Comparison of ENCODE assay signal across 9 cellular contexts in the genomic region with DNA sequence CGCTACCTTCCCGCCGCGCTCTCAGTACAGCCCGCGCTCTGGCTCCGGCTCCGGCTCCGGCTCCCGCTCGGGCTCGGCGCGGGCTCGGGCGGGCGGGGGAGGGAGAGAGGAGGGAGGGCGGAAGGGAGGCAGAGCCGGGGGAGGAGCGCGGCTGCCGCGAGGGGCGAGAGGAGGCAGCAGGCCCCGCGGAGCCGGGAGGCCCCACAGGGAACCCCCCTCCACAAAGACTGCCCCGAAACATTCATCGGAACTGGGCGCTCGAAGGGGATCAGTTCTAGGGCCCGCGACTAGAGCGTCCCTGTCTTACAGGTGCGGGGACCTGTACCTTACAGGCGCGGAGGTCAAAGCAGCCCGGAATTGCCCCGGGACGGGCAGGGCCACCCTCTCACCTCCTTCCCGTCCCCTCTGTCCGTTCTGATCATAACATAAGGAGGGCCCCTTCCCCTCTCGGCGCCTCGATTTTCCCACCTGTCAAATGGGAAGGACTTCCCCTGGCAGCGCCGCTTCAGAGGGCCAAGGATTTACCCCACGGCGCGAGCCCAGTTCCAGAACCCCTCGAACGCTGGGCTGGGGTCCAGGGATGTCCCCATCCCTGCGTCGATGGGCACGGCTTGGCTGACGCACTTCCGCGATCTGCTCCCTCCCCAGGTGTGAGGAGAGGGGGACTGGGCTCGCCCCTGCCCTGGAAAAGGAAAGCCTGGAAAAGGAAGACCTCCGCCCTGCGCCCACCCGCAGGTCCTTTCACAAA. TPM values are rescaled to one million over a fixed set of nuclear protein-coding genes. Genes with fewer than 3 reads are reported as not detected.
DNase-seq lines count a peak whose midpoint lies in the region; ATAC-seq, FAIRE-seq and TF ChIP-seq lines count a peak whose summit lies in the region.
"Had no signal": no experiment of that assay in that cellular context is flagged by ENCODE, and none has a peak within 500 bp of the region (broad histone marks: within the 10 kb centered on the region; RNA-seq: fewer than 3 reads in every experiment).

A gene (minus strand): TSS at position 40 of the 748 bp plus-strand sequence. CDS start 407 bp downstream, outside the sequence.

- TF ChIP-seq CTCF in CD4-positive, alpha-beta T cell (IDR thresholded peaks at IDR 0.05), result no peak
- no peak for TF ChIP-seq CTCF in fibroblast of pulmonary artery (IDR thresholded peaks at IDR 0.05; ENCODE audit: low read length, missing control alignments)
- TF ChIP-seq CTCF in prostate gland (IDR thresholded peaks at IDR 0.05), result no peak

- no peaks in the 10 kb centered on the region for H3K9me3 Mint-ChIP-seq in CD4-positive, alpha-beta T cell

- no peak for FAIRE-seq in RCC 7860 (lab: Jason Lieb, UNC)

- 15% methylated on average over 35 of the region's 62 CpGs for WGBS in prostate gland

- no peak within 1 kb of the TSS for H3K27ac Mint-ChIP-seq in CD4-positive, alpha-beta T cell

- peak; percentile 39 to 70 (median 53) for DNase-seq in CD4-positive, alpha-beta T cell
- DNase-seq in activated T-cell treated with anti-CD3 and anti-CD28 coated beads for 4 hours (peak; percentile 48), fibroblast of pulmonary artery (ENCODE audit: low read depth) (peak; percentile 29), prostate gland (ENCODE audit: low spot score) (no peak), NCI-H345 (lab: John Stamatoyannopoulos, UW) (no peak), RCC 7860 (ENCODE audit: low spot score) (no peak)

- peaks cover 33% of the 10 kb centered on the region for H3K4me1 ChIP-seq in HUES6 (ENCODE audit: control insufficient read depth, insufficient read depth, low read length)
- peaks cover 9% of the 10 kb centered on the region for H3K4me1 ChIP-seq in prostate gland (replicated peaks)

- H3K27ac ChIP-seq in CD4-positive, alpha-beta T cell (ENCODE audit: low read depth, low read length), result no peak within 1 kb of the TSS
- H3K27ac ChIP-seq in HUES6 (ENCODE audit: low read depth, low read length) (no peak within 1 kb of the TSS), prostate gland (no peak within 1 kb of the TSS)
- H3K27ac ChIP-seq: epithelial cell of prostate had no signal

- TF ChIP-seq POLR2A in prostate gland (IDR thresholded peaks at IDR 0.05), result no peak

- H3K4me3 Mint-ChIP-seq in CD4-positive, alpha-beta T cell, result peak within 1 kb of the TSS; percentile 69

- POLR2A ChIA-PET in CD4-positive, alpha-beta T cell (lab: Charles Lee), result interaction anchor here (1.0 kb wide), 1 partner anchor 25 kb away, joined by 3 read pairs; no protein-coding TSS in a partner anchor

- peaks cover 50% of the 10 kb centered on the region for H3K27me3 Mint-ChIP-seq in CD4-positive, alpha-beta T cell

- H3K36me3 Mint-ChIP-seq in CD4-positive, alpha-beta T cell (ENCODE audit: low read depth), result no peaks in the 10 kb centered on the region

- H3K4me1 Mint-ChIP-seq in CD4-positive, alpha-beta T cell (ENCODE audit: low read depth), result peaks cover 21% of the 10 kb centered on the region

- H3K4me3 ChIP-seq in HUES6 (ENCODE audit: low read depth, low read length) (peak within 1 kb of the TSS; percentile 72), fibroblast of pulmonary artery (replicated peaks; ENCODE audit: low read depth, low read length) (no peak within 1 kb of the TSS), prostate gland (peak within 1 kb of the TSS; percentile 25 to 37)

- intact Hi-C loops in CD4-positive, alpha-beta T cell (cut with DNase I, micrococcal nuclease), result no loop called here
- intact Hi-C loops in prostate gland (cut with DNase I), result no loop called here

- CTCF ChIA-PET in CD4-positive, alpha-beta T cell (lab: Charles Lee), result no interaction called here

- H3K9me3 ChIP-seq in CD4-positive, alpha-beta T cell (ENCODE audit: control insufficient read depth, low read length), result no peaks in the 10 kb centered on the region
- H3K9me3 ChIP-seq in HUES6 (ENCODE audit: control insufficient read depth, insufficient read depth, low read depth, low read length), result no peaks in the 10 kb centered on the region
- no peaks in the 10 kb centered on the region for H3K9me3 ChIP-seq in prostate gland

- H3K36me3 ChIP-seq in HUES6 (ENCODE audit: control insufficient read depth, insufficient read depth, low read length), result no peaks in the 10 kb centered on the region
- no peaks in the 10 kb centered on the region for H3K36me3 ChIP-seq in prostate gland

- peak; percentile 75 for ATAC-seq in CD4-positive, alpha-beta T cell (ENCODE audit: poor library complexity)
- ATAC-seq in GM18511 (IDR thresholded peaks at IDR 0.05; ENCODE audit: unreplicated experiment), result no peak

- H3K9ac ChIP-seq in HUES6 (ENCODE audit: low read length), result peak within 1 kb of the TSS; percentile 34

- H3K27me3 ChIP-seq in CD4-positive, alpha-beta T cell (ENCODE audit: control insufficient read depth, insufficient read depth, low read length), result peaks cover 47% of the 10 kb centered on the region
- H3K27me3 ChIP-seq in HUES6 (ENCODE audit: control insufficient read depth, insufficient read depth, low read length) (peaks cover 97% of the 10 kb centered on the region), prostate gland (replicated peaks; ENCODE audit: insufficient read depth) (peaks cover 23% of the 10 kb centered on the region)

RNA-seq across cellular contexts. Expression of the gene that starts here (rescaled TPM):
- under 1 TPM; 0.56 to 0.60 TPM for total RNA-seq in CD4-positive, alpha-beta T cell
- not detected for total RNA-seq in prostate gland

Comparison
In these comparisons a context has a peak if more than half of its experiments do, and no peak if none do; other contexts are left out.
1. Peak in DNase-seq and ATAC-seq in CD4-positive, alpha-beta T cell; RNA of the gene not detected or under 1 TPM.
2. DNase-seq: peak in activated T-cell treated with anti-CD3 and anti-CD28 coated beads for 4 hours (single experiment) and fibroblast of pulmonary artery (single experiment); none in prostate gland (single experiment), NCI-H345 (single experiment) and RCC 7860 (single experiment).